Comparison of ENCODE assay signal across 18 cellular contexts in the genomic region with DNA sequence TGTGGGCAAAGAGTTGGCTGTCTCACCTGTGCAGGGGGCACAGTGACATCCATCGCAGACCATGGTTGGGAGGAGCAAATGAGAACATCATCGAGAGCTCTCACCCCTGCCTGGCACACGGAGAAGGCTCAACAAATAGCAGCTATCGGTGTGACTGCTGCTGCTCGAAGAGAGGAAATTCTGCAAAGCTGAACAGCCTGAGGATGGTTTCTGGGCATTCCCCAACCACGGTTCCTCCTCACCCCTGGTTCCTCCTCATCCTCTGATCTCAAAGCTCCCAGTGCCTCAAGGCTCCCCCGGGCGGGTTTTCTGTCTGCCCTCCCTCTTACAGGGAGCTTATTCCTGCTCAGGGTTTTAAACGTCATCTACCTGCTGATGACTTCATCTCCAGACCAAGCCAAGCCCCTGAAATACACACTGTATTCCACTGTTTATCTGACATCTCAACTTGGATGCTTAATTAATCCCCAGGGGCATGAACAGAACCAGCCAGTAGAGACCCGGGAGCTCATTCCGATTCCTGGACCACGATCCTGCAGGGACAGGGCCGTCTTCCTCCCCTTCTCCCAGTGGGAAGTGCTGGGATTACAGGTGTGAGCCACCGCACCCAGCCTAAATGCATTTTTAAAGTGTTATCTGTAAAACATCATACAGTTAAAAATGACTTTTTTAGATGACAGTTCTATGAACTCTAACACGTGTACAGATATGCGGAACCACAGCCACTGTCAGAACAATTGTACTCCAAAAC. TPM values are rescaled to one million over a fixed set of nuclear protein-coding genes. Genes with fewer than 3 reads are reported as not detected.
DNase-seq lines count a peak whose midpoint lies in the region; ATAC-seq and TF ChIP-seq lines count a peak whose summit lies in the region.
"Had no signal": no experiment of that assay in that cellular context is flagged by ENCODE, and none has a peak within 500 bp of the region (broad histone marks: within the 10 kb centered on the region; RNA-seq: fewer than 3 reads in every experiment).

No MANE protein-coding gene starts in this region.

- peak; percentile 57 for ATAC-seq in activated CD8-positive, alpha-beta memory T cell treated with anti-CD3 and anti-CD28 coated beads, Interleukin-2, amount 10 ng/mL, durations not matched to agents 7 days and 5 days
- ATAC-seq in GM18868 (IDR thresholded peaks at IDR 0.05; ENCODE audit: unreplicated experiment) (peak; percentile 46), foreskin keratinocyte (peak; percentile 56), GM21619 (IDR thresholded peaks at IDR 0.05; ENCODE audit: unreplicated experiment) (no peak)

- H3K4me1 Mint-ChIP-seq in activated CD8-positive, alpha-beta memory T cell treated with anti-CD3 and anti-CD28 coated beads, Interleukin-2, amount 10 ng/mL, durations not matched to agents 7 days and 5 days: peaks cover 20% of the 10 kb centered on the region

- no peak overlapping the region for H3K27ac ChIP-seq in foreskin keratinocyte
- H3K27ac ChIP-seq: ascending aorta, skin epidermis had no signal

- peak overlapping the region; percentile 38 for H3K27ac Mint-ChIP-seq in activated CD8-positive, alpha-beta memory T cell treated with anti-CD3 and anti-CD28 coated beads, Interleukin-2, amount 10 ng/mL, durations not matched to agents 7 days and 5 days
- H3K27ac Mint-ChIP-seq: nephron, progenitor cell of endocrine pancreas had no signal

- peaks cover 3% of the 10 kb centered on the region for H3K4me1 ChIP-seq in foreskin keratinocyte
- H3K4me1 ChIP-seq: ascending aorta, HAP-1 had no signal

- DNase-seq in activated CD8-positive, alpha-beta memory T cell treated with anti-CD3 and anti-CD28 coated beads, Interleukin-2, amount 10 ng/mL, durations not matched to agents 7 days and 5 days: no peak
- DNase-seq in activated CD8-positive, alpha-beta memory T cell treated with anti-CD3 and anti-CD28 coated beads, Interleukin-2, amount 50 U/mL, for 48 hours: no peak
- DNase-seq in activated CD4-positive, alpha-beta T cell treated with anti-CD3 and anti-CD28 coated beads, Interleukin-2, amount 50 U/mL, for 1 hour: peak; percentile 36
- DNase-seq in foreskin keratinocyte (no peak), DMS79 treated with DMSO at 0.1 percent for 48 hours (lab: John Stamatoyannopoulos, UW) (no peak), nucleus accumbens (lab: John Stamatoyannopoulos, UW) (no peak)
- DNase-seq: MV-4-11; NCI-H187 treated with DMSO at 0.1 percent for 48 hours; NCI-H446; RPMI8226; stimulated activated CD4-positive, alpha-beta T cell treated with anti-CD3 and anti-CD28 coated beads, Interleukin-2, amount 100 ng/mL, for 48 hours had no signal

- no peaks in the 10 kb centered on the region for H3K9me3 Mint-ChIP-seq in activated CD8-positive, alpha-beta memory T cell treated with anti-CD3 and anti-CD28 coated beads, Interleukin-2, amount 10 ng/mL, durations not matched to agents 7 days and 5 days (ENCODE audit: low read depth)
- H3K9me3 Mint-ChIP-seq: nephron had no signal

- H3K27me3 Mint-ChIP-seq in activated CD8-positive, alpha-beta memory T cell treated with anti-CD3 and anti-CD28 coated beads, Interleukin-2, amount 10 ng/mL, durations not matched to agents 7 days and 5 days: peaks cover 21% of the 10 kb centered on the region

- CTCF ChIA-PET in activated CD8-positive, alpha-beta memory T cell treated with anti-CD3 and anti-CD28 coated beads, Interleukin-2, amount 10 ng/mL, durations not matched to agents 7 days and 5 days (lab: Charles Lee): interaction anchor here (8.3 kb wide), 1 partner anchor 20 kb away, joined by 49 read pairs; a partner anchor contains a TSS

- H3K4me3 Mint-ChIP-seq in activated CD8-positive, alpha-beta memory T cell treated with anti-CD3 and anti-CD28 coated beads, Interleukin-2, amount 10 ng/mL, durations not matched to agents 7 days and 5 days: no peak overlapping the region
- H3K4me3 Mint-ChIP-seq: nephron had no signal

- TF ChIP-seq CTCF in foreskin keratinocyte (conservative IDR thresholded peaks at IDR 0.05): peak; percentile 5

- H3K36me3 Mint-ChIP-seq in activated CD8-positive, alpha-beta memory T cell treated with anti-CD3 and anti-CD28 coated beads, Interleukin-2, amount 10 ng/mL, durations not matched to agents 7 days and 5 days: no peaks in the 10 kb centered on the region

- H3K27me3 ChIP-seq in foreskin keratinocyte: no peaks in the 10 kb centered on the region
- H3K27me3 ChIP-seq: ascending aorta had no signal

RNA-seq across cellular contexts. Expression of a gene that starts 19.5 kb away (rescaled TPM):
- total RNA-seq in activated CD8-positive, alpha-beta memory T cell treated with anti-CD3 and anti-CD28 coated beads, Interleukin-2, amount 10 ng/mL, durations not matched to agents 7 days and 5 days: 10 to 100 TPM; 31.9 to 35.0 TPM
- total RNA-seq in foreskin keratinocyte: 22.9 and 26.2 TPM in 2 replicates
- 9.1 and 9.7 TPM in 2 replicates for polyA plus RNA-seq in foreskin keratinocyte

RNA-seq across cellular contexts. Expression of a gene that starts 37.0 kb away (rescaled TPM):
- 10 to 100 TPM; 64.0 to 69.8 TPM for total RNA-seq in activated CD8-positive, alpha-beta memory T cell treated with anti-CD3 and anti-CD28 coated beads, Interleukin-2, amount 10 ng/mL, durations not matched to agents 7 days and 5 days
- total RNA-seq in foreskin keratinocyte: 37.4 and 39.3 TPM in 2 replicates
- 11.2 and 13.1 TPM in 2 replicates for polyA plus RNA-seq in foreskin keratinocyte
